Comparison of ENCODE assay signal across 15 cellular contexts in the genomic region with DNA sequence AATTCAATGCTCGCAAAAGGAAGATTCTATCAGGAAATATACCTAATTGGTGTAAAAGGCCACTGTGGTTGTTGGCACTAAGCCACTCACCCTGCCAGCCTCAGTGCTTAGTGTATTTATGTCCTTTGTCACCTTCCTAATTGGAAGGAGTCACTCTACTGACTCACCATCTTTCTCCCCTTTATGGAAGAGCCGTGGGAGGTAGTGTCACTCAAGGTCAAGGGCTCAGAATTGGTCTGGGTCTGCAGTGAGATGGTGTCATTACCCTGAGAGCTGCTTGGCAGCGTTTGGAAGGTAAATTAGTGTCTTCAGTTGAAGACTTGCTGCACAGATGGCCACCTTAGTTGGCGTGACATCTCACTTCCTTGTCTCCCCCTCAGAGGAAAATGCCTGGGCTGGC. TPM values are rescaled to one million over a fixed set of nuclear protein-coding genes. Genes with fewer than 3 reads are reported as not detected.
DNase-seq lines count a peak whose midpoint lies in the region; ATAC-seq and TF ChIP-seq lines count a peak whose summit lies in the region.
"Had no signal": no experiment of that assay in that cellular context is flagged by ENCODE, and none has a peak within 500 bp of the region (broad histone marks: within the 10 kb centered on the region; RNA-seq: fewer than 3 reads in every experiment).

No MANE protein-coding gene starts in this region.

- no peaks in the 10 kb centered on the region for H3K9me3 Mint-ChIP-seq in stimulated activated naive CD8-positive, alpha-beta T cell treated with anti-CD3 and anti-CD28 coated beads, Interleukin-15, amount 100 ng/mL, for 72 hours
- no peaks in the 10 kb centered on the region for H3K9me3 Mint-ChIP-seq in activated T-helper 17 cell treated with anti-CD3 and anti-CD28 coated beads, Interleukin-2, amount 50 U/mL, for 72 hours
- H3K9me3 Mint-ChIP-seq: endodermal cell had no signal

- no peak overlapping the region for H3K4me3 Mint-ChIP-seq in stimulated activated naive CD8-positive, alpha-beta T cell treated with anti-CD3 and anti-CD28 coated beads, Interleukin-15, amount 100 ng/mL, for 72 hours
- H3K4me3 Mint-ChIP-seq in activated T-helper 17 cell treated with anti-CD3 and anti-CD28 coated beads, Interleukin-2, amount 50 U/mL, for 72 hours, result no peak overlapping the region
- H3K4me3 Mint-ChIP-seq: endodermal cell had no signal

- H3K4me3 ChIP-seq in H7 (ENCODE audit: insufficient read depth, low read depth, low read length), result no peak overlapping the region
- no peak overlapping the region for H3K4me3 ChIP-seq in uterus
- H3K4me3 ChIP-seq: GM12878 had no signal

- H3K27ac ChIP-seq in uterus, result no peak overlapping the region
- H3K27ac ChIP-seq: KMS-11 had no signal

- H3K9me3 ChIP-seq in uterus, result no peaks in the 10 kb centered on the region

- H3K27me3 ChIP-seq in H7 (ENCODE audit: control insufficient read depth, insufficient read depth, low read length), result peaks cover 3% of the 10 kb centered on the region
- no peaks in the 10 kb centered on the region for H3K27me3 ChIP-seq in uterus

- H3K4me1 ChIP-seq in uterus, result peaks cover 0 to 3% of the 10 kb centered on the region in 2 donors

- intact Hi-C loops in uterus (cut with DNase I; ENCODE audit: low total_unique reads), result no loop called here

- no peak overlapping the region for H3K27ac Mint-ChIP-seq in stimulated activated naive CD8-positive, alpha-beta T cell treated with anti-CD3 and anti-CD28 coated beads, Interleukin-15, amount 100 ng/mL, for 72 hours
- H3K27ac Mint-ChIP-seq in activated T-helper 17 cell treated with anti-CD3 and anti-CD28 coated beads, Interleukin-2, amount 50 U/mL, for 72 hours, result peak overlapping the region; percentile 41
- H3K27ac Mint-ChIP-seq: endodermal cell had no signal

- peaks cover 32% of the 10 kb centered on the region for H3K4me1 Mint-ChIP-seq in stimulated activated naive CD8-positive, alpha-beta T cell treated with anti-CD3 and anti-CD28 coated beads, Interleukin-15, amount 100 ng/mL, for 72 hours
- H3K4me1 Mint-ChIP-seq in activated T-helper 17 cell treated with anti-CD3 and anti-CD28 coated beads, Interleukin-2, amount 50 U/mL, for 72 hours, result peaks cover 16% of the 10 kb centered on the region

- peak; percentile 35 for DNase-seq in stimulated activated naive CD8-positive, alpha-beta T cell treated with anti-CD3 and anti-CD28 coated beads, Interleukin-15, Interleukin-2, amounts not matched to agents 100 U/mL and 50 U/mL, for 24 hours
- DNase-seq in stimulated activated naive CD8-positive, alpha-beta T cell treated with anti-CD3 and anti-CD28 coated beads, Interleukin-15, amount 100 ng/mL, for 72 hours, result no peak
- DNase-seq in M059J (ENCODE audit: low read depth), result peak; percentile 91
- no peak for DNase-seq in SHP77 (lab: John Stamatoyannopoulos, UW)
- DNase-seq in H7, result no peak
- no peak for DNase-seq in uterus
- DNase-seq: activated naive CD4-positive, alpha-beta T cell treated with anti-CD3 and anti-CD28 coated beads, Interleukin-2, amount 50 U/mL, for 16 hours; C1 segment of cervical spinal cord; caudate nucleus; endodermal cell; left cardiac atrium; NCI-H2107 had no signal

- no peaks in the 10 kb centered on the region for H3K36me3 Mint-ChIP-seq in activated T-helper 17 cell treated with anti-CD3 and anti-CD28 coated beads, Interleukin-2, amount 50 U/mL, for 72 hours (ENCODE audit: low read depth)

- peak; percentile 38 for ATAC-seq in stimulated activated naive CD8-positive, alpha-beta T cell treated with anti-CD3 and anti-CD28 coated beads, Interleukin-15, Interleukin-2, amounts not matched to agents 100 U/mL and 50 U/mL, for 24 hours
- no peak for ATAC-seq in stimulated activated naive CD8-positive, alpha-beta T cell treated with anti-CD3 and anti-CD28 coated beads, Interleukin-15, amount 100 ng/mL, for 72 hours
- peak; percentile 41 for ATAC-seq in activated T-helper 17 cell treated with anti-CD3 and anti-CD28 coated beads, Interleukin-2, amount 50 U/mL, for 72 hours (replicated peaks)
- ATAC-seq: GM12878 had no signal

- peaks cover under 1% of the 10 kb centered on the region for H3K27me3 Mint-ChIP-seq in stimulated activated naive CD8-positive, alpha-beta T cell treated with anti-CD3 and anti-CD28 coated beads, Interleukin-15, amount 100 ng/mL, for 72 hours
- peaks cover 3% of the 10 kb centered on the region for H3K27me3 Mint-ChIP-seq in activated T-helper 17 cell treated with anti-CD3 and anti-CD28 coated beads, Interleukin-2, amount 50 U/mL, for 72 hours

- H3K36me3 ChIP-seq in H7 (replicated peaks; ENCODE audit: control insufficient read depth, insufficient read depth, low read length), result no peaks in the 10 kb centered on the region
- no peaks in the 10 kb centered on the region for H3K36me3 ChIP-seq in uterus

- TF ChIP-seq CTCF in uterus (IDR thresholded peaks at IDR 0.05), result no peak

- no peak for TF ChIP-seq POLR2A in uterus (IDR thresholded peaks at IDR 0.05)

RNA-seq across cellular contexts. Expression of a gene that starts 41.7 kb away (rescaled TPM):
- 30.7 and 31.8 TPM in 2 replicates for total RNA-seq in M059J (2014; rRNA removed; shearing (Covaris generic))
- total RNA-seq in activated T-helper 17 cell treated with anti-CD3 and anti-CD28 coated beads, Interleukin-2, amount 50 U/mL, for 72 hours, result 10 to 100 TPM; 16.3 to 32.2 TPM
- 17.0 and 19.7 TPM in 2 replicates for total RNA-seq in H7 (2014; rRNA removed; shearing (Covaris generic))
- total RNA-seq in uterus, result 10 to 100 TPM; 18.5 to 37.1 (median 23.9) TPM

Comparison
In these comparisons a context has a peak if more than half of its experiments do, and no peak if none do; other contexts are left out.
1. DNase-seq: peak in stimulated activated naive CD8-positive, alpha-beta T cell treated with anti-CD3 and anti-CD28 coated beads, Interleukin-15, Interleukin-2, amounts not matched to agents 100 U/mL and 50 U/mL, for 24 hours (single experiment) and M059J (single experiment); none in stimulated activated naive CD8-positive, alpha-beta T cell treated with anti-CD3 and anti-CD28 coated beads, Interleukin-15, amount 100 ng/mL, for 72 hours (0 of 2), SHP77 (0 of 2), H7 (single experiment) and uterus (0 of 2).